ENCODE assay signal across 1 cellular context in genomic region chr3:72346526-72346926, GRCh38.
TF ChIP-seq lines count a peak whose summit lies in the region.

No MANE protein-coding gene starts in this region.

TF ChIP-seq in GM23338, 12 proteins besides CTCF, POLR2A, EP300 and RAD21 (continued from another document):
- TF ChIP-seq ETS1 (IDR thresholded peaks at IDR 0.05): no peak
- TF ChIP-seq ZNF114 (CRISPR knock-in tag; IDR thresholded peaks at IDR 0.05): no peak
- TF ChIP-seq EZH2phosphoT487 (IDR thresholded peaks at IDR 0.05; ENCODE audit: unreplicated experiment): no peak
- TF ChIP-seq CREB1 (CRISPR knock-in tag; IDR thresholded peaks at IDR 0.05; ENCODE audit: low read depth): no peak
- TF ChIP-seq REST (IDR thresholded peaks at IDR 0.05; ENCODE audit: unreplicated experiment): no peak
- no peak for TF ChIP-seq POLR2AphosphoS5 (IDR thresholded peaks at IDR 0.05; ENCODE audit: low read depth)
- TF ChIP-seq JUNB (IDR thresholded peaks at IDR 0.05; ENCODE audit: unreplicated experiment): no peak
- TF ChIP-seq EZH2 (IDR thresholded peaks at IDR 0.05; ENCODE audit: low read depth, unreplicated experiment): no peak
